Comparison of ENCODE assay signal across 8 cellular contexts in genomic region chr15:88468721-88469120, GRCh38. TPM values are rescaled to one million over a fixed set of nuclear protein-coding genes. Genes with fewer than 3 reads are reported as not detected.
DNase-seq lines count a peak whose midpoint lies in the region; ATAC-seq, FAIRE-seq and TF ChIP-seq lines count a peak whose summit lies in the region.
"Not testable (repeated sequence)": the region's sequence is repeated elsewhere in the genome, so short reads cannot be mapped to it uniquely, and the experiment has no call there.

No MANE protein-coding gene starts in this region.

- not testable (repeated sequence) for H2AFZ ChIP-seq in H1 (ENCODE audit: low read length); neural progenitor cell (replicated peaks)

- not testable (repeated sequence) for DNase-seq in Caco-2; T-cell; activated naive CD4-positive, alpha-beta T cell treated with anti-CD3 and anti-CD28 coated beads, Interleukin-2, amount 10 ng/mL, durations not matched to agents 7 days and 5 days; neural progenitor cell (ENCODE audit: low spot score); type B pancreatic cell (ENCODE audit: extremely low spot score, unreplicated experiment)
- DNase-seq in H1 (ENCODE audit: low read depth in 1 of 2, low spot score in 2 of 2): peak in 1 of 2 experiments; percentile 16

- H2BK15ac ChIP-seq in H1 (ENCODE audit: low read length): not testable (repeated sequence)

- H3K4me3 ChIP-seq in Caco-2 (ENCODE audit: low read depth, low read length) (peak overlapping the region; percentile 90), H1 (ENCODE audit: extremely low read depth in 1 of 4, insufficient read depth in 2 of 4, low read depth in 3 of 4, low read length in 4 of 4) (peak overlapping the region in 1 of 4 experiments; percentile 98; a peak in 2 of 8 replicates), iPS-20b (ENCODE audit: low read length) (peak overlapping the region; percentile 99), neural progenitor cell (peak overlapping the region; percentile 91)

- WGBS in H1 (ENCODE audit: extremely low coverage in 1 of 2, insufficient coverage in 1 of 2, insufficient read length in 1 of 2, insufficient replicate concordance in 2 of 2, low coverage in 1 of 2, low lambda C conversion rate in 2 of 2, missing lambda C conversion rate in 1 of 2), 2 experiments: 87% methylated on average over 10 of the region's 10 CpGs; no CpG with 5 or more reads in 1 of the 2 experiments

- not testable (repeated sequence) for H3K23me2 ChIP-seq in H1 (ENCODE audit: low read depth, low read length)

- not testable (repeated sequence) for H2AK5ac ChIP-seq in H1 (ENCODE audit: low read depth, low read length)

- H2BK5ac ChIP-seq in H1 (ENCODE audit: low read depth, low read length): not testable (repeated sequence)

- not testable (repeated sequence) for H3K9me3 Mint-ChIP-seq in Caco-2 (ENCODE audit: unreplicated experiment); T-cell; activated naive CD4-positive, alpha-beta T cell treated with anti-CD3 and anti-CD28 coated beads, Interleukin-2, amount 10 ng/mL, durations not matched to agents 7 days and 5 days; neural progenitor cell; type B pancreatic cell

- H3K4ac ChIP-seq in H1 (replicated peaks; ENCODE audit: insufficient read length, low read depth, low read length): not testable (repeated sequence)

- not testable (repeated sequence) for H3K27me3 Mint-ChIP-seq in Caco-2 (ENCODE audit: insufficient read depth, unreplicated experiment); T-cell; activated naive CD4-positive, alpha-beta T cell treated with anti-CD3 and anti-CD28 coated beads, Interleukin-2, amount 10 ng/mL, durations not matched to agents 7 days and 5 days; neural progenitor cell (ENCODE audit: insufficient read depth, low read depth); type B pancreatic cell

- not testable (repeated sequence) for H3K4me1 Mint-ChIP-seq in Caco-2 (ENCODE audit: low read depth, unreplicated experiment)
- H3K4me1 Mint-ChIP-seq in T-cell (peaks cover 23 to 37% (median 37%) of the 10 kb centered on the region in 3 donors), neural progenitor cell (peaks cover 16% of the 10 kb centered on the region), type B pancreatic cell (ENCODE audit: unreplicated experiment) (peaks cover 15% of the 10 kb centered on the region)
- H3K4me1 Mint-ChIP-seq in activated naive CD4-positive, alpha-beta T cell treated with anti-CD3 and anti-CD28 coated beads, Interleukin-2, amount 10 ng/mL, durations not matched to agents 7 days and 5 days: peaks cover 24% of the 10 kb centered on the region

- not testable (repeated sequence) for H3K9me3 ChIP-seq in Caco-2; KOPT-K1 (ENCODE audit: insufficient read depth, low read length, poor library complexity, severe bottlenecking); H1 (ENCODE audit: insufficient read depth in 2 of 2, low read depth in 1 of 2, low read length in 1 of 2); iPS-20b (ENCODE audit: insufficient read depth, low read depth, low read length); neural progenitor cell (ENCODE audit: low read depth)

- not testable (repeated sequence) for H3K27me3 ChIP-seq in Caco-2 (replicated peaks; ENCODE audit: control insufficient read depth, insufficient read depth, low read length); H1 (replicated peaks in 1 of 4; ENCODE audit: control insufficient read depth in 3 of 4, extremely low read depth in 1 of 4, insufficient read depth in 3 of 4, low read length in 3 of 4); iPS-20b (ENCODE audit: insufficient read depth, low read length); neural progenitor cell

- not testable (repeated sequence) for BruUV-seq in Caco-2 (replicated peaks; lab: Mats Ljungman, UMichigan)

- not testable (repeated sequence) for TF ChIP-seq EP300 in H1 (IDR thresholded peaks at IDR 0.05; ENCODE audit: borderline replicate concordance in 1 of 2, low read depth in 2 of 2, low read length in 2 of 2)

- H3K14ac ChIP-seq in H1 (ENCODE audit: insufficient read length): not testable (repeated sequence)

- not testable (repeated sequence) for H3K23ac ChIP-seq in H1 (ENCODE audit: insufficient read length)

- ATAC-seq in T-cell (replicated peaks in 1 of 4): not testable (repeated sequence)

- peaks cover 0 to 26% of the 10 kb centered on the region in 2 experiments; a peak in 3 of 4 replicates for H3K79me2 ChIP-seq in H1 (ENCODE audit: control insufficient read depth in 1 of 2, insufficient read depth in 2 of 2, low read length in 2 of 2)
- peaks cover 37% of the 10 kb centered on the region for H3K79me2 ChIP-seq in neural progenitor cell (ENCODE audit: low read depth)

- not testable (repeated sequence) for H2BK20ac ChIP-seq in H1 (ENCODE audit: low read length)

- not testable (repeated sequence) for H3K4me1 ChIP-seq in Caco-2; H1 (replicated peaks in 1 of 4; ENCODE audit: control insufficient read depth in 3 of 4, insufficient read depth in 4 of 4, low read length in 3 of 4); iPS-20b (ENCODE audit: insufficient read depth, low read length); neural progenitor cell

- not testable (repeated sequence) for H3K9ac ChIP-seq in H1 (replicated peaks in 1 of 4; ENCODE audit: extremely low read depth in 1 of 4, low read depth in 3 of 4, low read length in 3 of 4); iPS-20b (ENCODE audit: low read depth, low read length); neural progenitor cell

- H3K56ac ChIP-seq in H1 (replicated peaks; ENCODE audit: insufficient read length, low read depth, low read length): not testable (repeated sequence)

- intact Hi-C loops in Caco-2 (cut with micrococcal nuclease; ENCODE audit: unreplicated experiment): loop anchor here (5.0 kb wide), 1 partner anchor 79 kb away; the partner anchor contains the start of gene DET1

- CTCF ChIA-PET in Caco-2 (lab: Charles Lee): interaction anchor here (0.6 to 0.8 kb wide), 2 partner anchors 170 to 250 kb away, joined by 4 read pairs; partner anchors contain the start of gene ISG20
- CTCF ChIA-PET in T-cell (lab: Charles Lee): interaction anchor here in 1 of 2 donors (0.7 kb wide), 2 partner anchors 14 to 73 kb away, joined by 3 to 4 read pairs; no protein-coding TSS in a partner anchor
- CTCF ChIA-PET in activated naive CD4-positive, alpha-beta T cell treated with anti-CD3 and anti-CD28 coated beads, Interleukin-2, amount 10 ng/mL, durations not matched to agents 7 days and 5 days (lab: Charles Lee): interaction anchor here (1.6 kb wide), 1 partner anchor 14 kb away, joined by 4 read pairs; no protein-coding TSS in a partner anchor
- CTCF ChIA-PET in H1 (lab: Charles Lee; ENCODE audit: partially characterized antibody): interaction anchor here (0.6 to 3.8 kb wide), 11 partner anchors 12 to 385 kb away, joined by 3 to 25 read pairs (median 4); no protein-coding TSS in a partner anchor

- H3K36me3 ChIP-seq in Caco-2 (ENCODE audit: control insufficient read depth, insufficient read depth, low read length); neural progenitor cell: not testable (repeated sequence)
- H3K36me3 ChIP-seq in KOPT-K1 (ENCODE audit: insufficient read depth, low read length) (peaks cover 64% of the 10 kb centered on the region), H1 (ENCODE audit: control insufficient read depth in 2 of 4, insufficient read depth in 4 of 4, low read length in 3 of 4) (peaks cover 0 to 17% (median 16%) of the 10 kb centered on the region in 4 experiments; a peak in 7 of 8 replicates), iPS-20b (ENCODE audit: insufficient read depth, low read depth, low read length) (peaks cover 49% of the 10 kb centered on the region)

- not testable (repeated sequence) for H2BK12ac ChIP-seq in H1 (ENCODE audit: low read depth, low read length)

- 0 out of 2 replicates have a peak overlapping the region, but pooled peaks have one; percentile 26 for H4K8ac ChIP-seq in H1 (ENCODE audit: extremely low read depth, insufficient read depth, low read length)

- H2BK120ac ChIP-seq in H1 (replicated peaks; ENCODE audit: low read depth, low read length): not testable (repeated sequence)

- not testable (repeated sequence) for H3K27ac Mint-ChIP-seq in Caco-2 (ENCODE audit: unreplicated experiment); T-cell; activated naive CD4-positive, alpha-beta T cell treated with anti-CD3 and anti-CD28 coated beads, Interleukin-2, amount 10 ng/mL, durations not matched to agents 7 days and 5 days; neural progenitor cell; type B pancreatic cell

- not testable (repeated sequence) for TF ChIP-seq POLR2A in H1 (IDR thresholded peaks at IDR 0.05; ENCODE audit: control extremely low read depth in 1 of 2, low read depth in 2 of 2, low read length in 2 of 2)

- not testable (repeated sequence) for H4K5ac ChIP-seq in H1 (ENCODE audit: insufficient read length, low read depth, low read length)

- not testable (repeated sequence) for H3K18ac ChIP-seq in H1 (ENCODE audit: extremely low read depth, low read length)

- TF ChIP-seq CTCF in Caco-2 (IDR thresholded peaks at IDR 0.05; ENCODE audit: insufficient read depth in 1 of 2, low read depth in 1 of 2, low read length in 1 of 2, severe bottlenecking in 1 of 2, unreplicated experiment in 1 of 2); H1 (IDR thresholded peaks at IDR 0.05; ENCODE audit: control extremely low read depth in 1 of 3, insufficient read depth in 1 of 3, low read depth in 1 of 3, low read length in 3 of 3); neural progenitor cell (IDR thresholded peaks at IDR 0.05); type B pancreatic cell (conservative IDR thresholded peaks at IDR 0.05): not testable (repeated sequence)

- H3K36me3 Mint-ChIP-seq in Caco-2 (ENCODE audit: insufficient read depth, unreplicated experiment) (peaks cover 36% of the 10 kb centered on the region), T-cell (peaks cover 22% of the 10 kb centered on the region)
- peaks cover 15% of the 10 kb centered on the region for H3K36me3 Mint-ChIP-seq in activated naive CD4-positive, alpha-beta T cell treated with anti-CD3 and anti-CD28 coated beads, Interleukin-2, amount 10 ng/mL, durations not matched to agents 7 days and 5 days
- not testable (repeated sequence) for H3K36me3 Mint-ChIP-seq in neural progenitor cell, type B pancreatic cell

- H4K20me1 ChIP-seq in H1 (replicated peaks in 1 of 2; ENCODE audit: control insufficient read depth in 1 of 2, insufficient read depth in 2 of 2, low read length in 2 of 2); neural progenitor cell (ENCODE audit: low read depth): not testable (repeated sequence)

- peak overlapping the region; percentile 91 to 95; a peak in 2 of 4 replicates for H3K4me2 ChIP-seq in H1 (ENCODE audit: insufficient read depth in 1 of 2, low read depth in 2 of 2, low read length in 2 of 2)
- peak overlapping the region; percentile 92 for H3K4me2 ChIP-seq in neural progenitor cell

- not testable (repeated sequence) for TF ChIP-seq RAD21 in H1 (IDR thresholded peaks at IDR 0.05 in 1 of 2, conservative IDR thresholded peaks at IDR 0.05 in 1 of 2; ENCODE audit: low read depth in 2 of 2, low read length in 2 of 2)

- POLR2A ChIA-PET in Caco-2 (lab: Charles Lee): not testable (repeated sequence)
- POLR2A ChIA-PET in T-cell (lab: Charles Lee) (interaction anchor here (0.6 kb wide), 2 partner anchors 371 to 773 kb away, joined by 5 to 7 read pairs; no protein-coding TSS in a partner anchor), H1 (lab: Charles Lee; ENCODE audit: partially characterized antibody) (interaction anchor here (2.5 kb wide), 1 partner anchor 10 kb away, joined by 25 read pairs; no protein-coding TSS in a partner anchor)

- H3K27ac ChIP-seq in KOPT-K1 (ENCODE audit: low read depth, low read length, poor library complexity, severe bottlenecking): peak overlapping the region; percentile 95
- H3K27ac ChIP-seq in H1 (ENCODE audit: low read depth, low read length); iPS-20b (ENCODE audit: low read length); neural progenitor cell: not testable (repeated sequence)

- H3F3A ChIP-seq in neural progenitor cell (ENCODE audit: low read depth): not testable (repeated sequence)

- H3K79me1 ChIP-seq in H1 (ENCODE audit: low read depth, low read length): not testable (repeated sequence)

- not testable (repeated sequence) for FAIRE-seq in H1 (lab: Jason Lieb, UNC)

- H3K4me3 Mint-ChIP-seq in Caco-2 (ENCODE audit: unreplicated experiment) (peak overlapping the region; percentile 96), T-cell (peak overlapping the region; percentile 87 to 94 (median 93)), neural progenitor cell (peak overlapping the region; percentile 92), type B pancreatic cell (peak overlapping the region; percentile 94)
- peak overlapping the region; percentile 82 for H3K4me3 Mint-ChIP-seq in activated naive CD4-positive, alpha-beta T cell treated with anti-CD3 and anti-CD28 coated beads, Interleukin-2, amount 10 ng/mL, durations not matched to agents 7 days and 5 days

- not testable (repeated sequence) for H4K91ac ChIP-seq in H1 (replicated peaks; ENCODE audit: insufficient read length, low read length)

RNA-seq across cellular contexts. Expression of gene MRPS11, which starts 1.2 kb away (rescaled TPM):
- total RNA-seq in Caco-2 (2022) (48.4 and 50.2 TPM in 2 replicates), T-cell (10 to 100 TPM; 16.7 to 33.0 (median 27.4) TPM), neural progenitor cell (ENCODE audit: low replicate concordance) (15.8 and 20.6 TPM in 2 replicates), type B pancreatic cell (ENCODE audit: low replicate concordance) (44.0 and 45.2 TPM in 2 replicates)
- 41.4 and 50.4 TPM in 2 replicates for total RNA-seq in H1 (2021; fragmentation: NEBNext Ultra II Directional; extraction: Animal tissue kit (Norgen Biotek cat#: 25700))
- polyA plus RNA-seq in H1 (2011; rRNA removed): 57.6 and 59.2 TPM in 2 replicates
- polyA plus RNA-seq in H1 (2011; cell fraction: cytosol; rRNA removed): 61.2 TPM
- polyA plus RNA-seq in H1 (2011; cell fraction: nucleus; rRNA removed): 55.9 TPM
- 39.5 to 60.0 TPM (median 55.8 TPM) in 4 replicates for polyA plus RNA-seq in H1 (2012, experiment 1 of 2)
- polyA plus RNA-seq in H1 (2012, experiment 2 of 2): 62.0 TPM
- 44.2 TPM for polyA plus RNA-seq in H1 (2013, experiment 1 of 2)
- 45.2 TPM for polyA plus RNA-seq in H1 (2013, experiment 2 of 2)
- 16.6 and 24.2 TPM in 2 replicates for polyA minus RNA-seq in H1 (2011; rRNA and poly(A)+ RNA removed)
- 24.1 TPM for polyA minus RNA-seq in H1 (2011; cell fraction: cytosol; rRNA and poly(A)+ RNA removed)
- 33.1 TPM for polyA minus RNA-seq in H1 (2011; cell fraction: nucleus; rRNA and poly(A)+ RNA removed)

RNA-seq across cellular contexts. Expression of gene MRPL46, which starts 1.5 kb away (rescaled TPM):
- 44.5 and 46.5 TPM in 2 replicates for total RNA-seq in Caco-2 (2022)
- 10 to 100 TPM; 12.0 to 26.4 (median 21.0) TPM for total RNA-seq in T-cell
- 24.4 and 24.5 TPM in 2 replicates for total RNA-seq in H1 (2021; fragmentation: NEBNext Ultra II Directional; extraction: Animal tissue kit (Norgen Biotek cat#: 25700))
- 17.2 and 18.3 TPM in 2 replicates for polyA plus RNA-seq in H1 (2011; rRNA removed)
- 28.7 TPM for polyA plus RNA-seq in H1 (2011; cell fraction: cytosol; rRNA removed)
- 15.3 TPM for polyA plus RNA-seq in H1 (2011; cell fraction: nucleus; rRNA removed)
- 19.5 to 27.0 TPM (median 26.7 TPM) in 4 replicates for polyA plus RNA-seq in H1 (2012, experiment 1 of 2)
- 14.4 TPM for polyA plus RNA-seq in H1 (2012, experiment 2 of 2)
- 27.0 TPM for polyA plus RNA-seq in H1 (2013, experiment 1 of 2)
- 27.8 TPM for polyA plus RNA-seq in H1 (2013, experiment 2 of 2)
- 11.5 and 13.1 TPM in 2 replicates for polyA minus RNA-seq in H1 (2011; rRNA and poly(A)+ RNA removed)
- polyA minus RNA-seq in H1 (2011; cell fraction: cytosol; rRNA and poly(A)+ RNA removed): 9.5 TPM
- polyA minus RNA-seq in H1 (2011; cell fraction: nucleus; rRNA and poly(A)+ RNA removed): 25.5 TPM
- total RNA-seq in neural progenitor cell (ENCODE audit: low replicate concordance): 17.8 and 20.4 TPM in 2 replicates
- total RNA-seq in type B pancreatic cell (ENCODE audit: low replicate concordance): 24.8 and 26.0 TPM in 2 replicates
